Comparison of ENCODE assay signal across 9 cellular contexts in the genomic region with DNA sequence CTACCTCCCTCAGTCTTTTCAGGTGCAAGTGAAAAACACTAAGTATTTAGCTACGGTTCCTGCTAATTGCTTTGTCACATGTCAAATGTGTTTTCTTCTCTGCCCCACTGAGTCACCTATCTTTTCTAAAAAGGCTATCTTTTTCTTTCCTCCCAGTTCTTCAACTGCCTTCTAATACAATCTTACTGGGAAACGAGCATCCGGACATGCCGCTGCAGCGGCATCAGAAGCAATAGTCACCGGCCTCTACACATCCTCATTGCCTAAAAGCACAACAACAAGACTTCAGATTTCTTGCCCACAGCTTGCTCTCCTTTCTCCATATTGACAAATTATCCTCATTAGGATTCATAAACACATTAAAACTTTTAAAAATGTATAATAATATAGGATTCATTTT. TPM values are rescaled to one million over a fixed set of nuclear protein-coding genes. Genes with fewer than 3 reads are reported as not detected.
DNase-seq lines count a peak whose midpoint lies in the region; ATAC-seq and TF ChIP-seq lines count a peak whose summit lies in the region.
"Had no signal": no experiment of that assay in that cellular context is flagged by ENCODE, and none has a peak within 500 bp of the region (broad histone marks: within the 10 kb centered on the region; RNA-seq: fewer than 3 reads in every experiment).

No MANE protein-coding gene starts in this region.

- TF ChIP-seq POLR2A in gastroesophageal sphincter (IDR thresholded peaks at IDR 0.05), result no peak
- TF ChIP-seq POLR2A in spleen (IDR thresholded peaks at IDR 0.05), result no peak

- no peaks in the 10 kb centered on the region for H3K9me3 Mint-ChIP-seq in activated CD4-positive, alpha-beta T cell treated with anti-CD3 and anti-CD28 coated beads, Interleukin-2, amount 10 ng/mL, durations not matched to agents 7 days and 5 days
- H3K9me3 Mint-ChIP-seq: stimulated activated naive CD8-positive, alpha-beta T cell treated with anti-CD3 and anti-CD28 coated beads, Interleukin-15, Interleukin-2, amounts not matched to agents 100 ng/mL and 50 ng/mL, for 24 hours had no signal

- peak overlapping the region in 1 of 4 donors; percentile 96 for H3K27ac ChIP-seq in gastroesophageal sphincter
- H3K27ac ChIP-seq in spleen, result no peak overlapping the region

- H3K4me1 ChIP-seq in ES-I3 (ENCODE audit: insufficient read depth, low read length) (peaks cover 3% of the 10 kb centered on the region; the same call in 1 of the 2 replicates), gastroesophageal sphincter (peaks cover 0 to 71% (median 0%) of the 10 kb centered on the region in 3 donors), spleen (peaks cover 3 to 54% (median 26%) of the 10 kb centered on the region in 6 donors)

- no peaks in the 10 kb centered on the region for H3K27me3 ChIP-seq in gastroesophageal sphincter
- peaks cover 0 to 46% (median 7%) of the 10 kb centered on the region in 7 donors for H3K27me3 ChIP-seq in spleen (replicated peaks in 1 of 7)

- H3K9me3 ChIP-seq in ES-I3 (ENCODE audit: control insufficient read depth, insufficient read depth, low read length), result no peaks in the 10 kb centered on the region
- H3K9me3 ChIP-seq in gastroesophageal sphincter, result no peaks in the 10 kb centered on the region
- H3K9me3 ChIP-seq in spleen, result no peaks in the 10 kb centered on the region

- TF ChIP-seq EP300 in gastroesophageal sphincter (IDR thresholded peaks at IDR 0.05), result no peak

- DNase-seq in SK-N-DZ (ENCODE audit: low spot score), result peak; percentile 21
- DNase-seq in spleen, result no peak
- no peak for DNase-seq in activated CD4-positive, alpha-beta T cell treated with anti-CD3 and anti-CD28 coated beads, Interleukin-2, amount 10 ng/mL, durations not matched to agents 7 days and 5 days
- DNase-seq in CD1c-positive myeloid dendritic cell (ENCODE audit: extremely low spot score), result no peak
- no peak for DNase-seq in OCI-M2 (lab: John Stamatoyannopoulos, UW; ENCODE audit: unreplicated experiment)

- H3K9ac ChIP-seq in ES-I3 (ENCODE audit: low read depth, low read length), result peak overlapping the region; percentile 65; the same call in 1 of the 2 replicates

- TF ChIP-seq CTCF in gastroesophageal sphincter (IDR thresholded peaks at IDR 0.05), result no peak
- TF ChIP-seq CTCF in spleen (IDR thresholded peaks at IDR 0.05 in 8 of 11, conservative IDR thresholded peaks at IDR 0.05 in 3 of 11), result no peak

- ATAC-seq in gastroesophageal sphincter, result no peak
- ATAC-seq in GM18867 (IDR thresholded peaks at IDR 0.05; ENCODE audit: unreplicated experiment), result no peak

- intact Hi-C loops in spleen (cut with DNase I; ENCODE audit: low total_unique reads), result no loop called here

- H3K4me1 Mint-ChIP-seq in activated CD4-positive, alpha-beta T cell treated with anti-CD3 and anti-CD28 coated beads, Interleukin-2, amount 10 ng/mL, durations not matched to agents 7 days and 5 days, result peaks cover 12% of the 10 kb centered on the region

- POLR2A ChIA-PET in activated CD4-positive, alpha-beta T cell treated with anti-CD3 and anti-CD28 coated beads, Interleukin-2, amount 10 ng/mL, durations not matched to agents 7 days and 5 days (lab: Charles Lee), result no interaction called here

- peaks cover 29% of the 10 kb centered on the region for H3K27me3 Mint-ChIP-seq in activated CD4-positive, alpha-beta T cell treated with anti-CD3 and anti-CD28 coated beads, Interleukin-2, amount 10 ng/mL, durations not matched to agents 7 days and 5 days

- CTCF ChIA-PET in activated CD4-positive, alpha-beta T cell treated with anti-CD3 and anti-CD28 coated beads, Interleukin-2, amount 10 ng/mL, durations not matched to agents 7 days and 5 days (lab: Charles Lee), result interaction anchor here (0.9 kb wide), 1 partner anchor 11 kb away, joined by 4 read pairs; no protein-coding TSS in a partner anchor

- H3K36me3 Mint-ChIP-seq in activated CD4-positive, alpha-beta T cell treated with anti-CD3 and anti-CD28 coated beads, Interleukin-2, amount 10 ng/mL, durations not matched to agents 7 days and 5 days (ENCODE audit: low read depth), result no peaks in the 10 kb centered on the region

- H3K36me3 ChIP-seq in ES-I3 (ENCODE audit: insufficient read depth, low read length) (no peaks in the 10 kb centered on the region), gastroesophageal sphincter (no peaks in the 10 kb centered on the region), spleen (no peaks in the 10 kb centered on the region)

- no peak overlapping the region for H3K27ac Mint-ChIP-seq in activated CD4-positive, alpha-beta T cell treated with anti-CD3 and anti-CD28 coated beads, Interleukin-2, amount 10 ng/mL, durations not matched to agents 7 days and 5 days
- H3K27ac Mint-ChIP-seq: stimulated activated naive CD8-positive, alpha-beta T cell treated with anti-CD3 and anti-CD28 coated beads, Interleukin-15, Interleukin-2, amounts not matched to agents 100 ng/mL and 50 ng/mL, for 24 hours had no signal

- 7 to 16% methylated on average over 6 of the region's 6 CpGs for WGBS in gastroesophageal sphincter (ENCODE audit: low coverage in 1 of 2), 2 donors
- WGBS in spleen, 5 donors, result 3 to 6% (median 4%) methylated on average over 6 of the region's 6 CpGs

- no peak overlapping the region for H3K4me3 Mint-ChIP-seq in activated CD4-positive, alpha-beta T cell treated with anti-CD3 and anti-CD28 coated beads, Interleukin-2, amount 10 ng/mL, durations not matched to agents 7 days and 5 days
- H3K4me3 Mint-ChIP-seq: stimulated activated naive CD8-positive, alpha-beta T cell treated with anti-CD3 and anti-CD28 coated beads, Interleukin-15, Interleukin-2, amounts not matched to agents 100 ng/mL and 50 ng/mL, for 24 hours had no signal

- peak overlapping the region; percentile 83 to 88 for H3K4me3 ChIP-seq in gastroesophageal sphincter
- peak overlapping the region in 7 of 8 donors; percentile 66 to 88 (median 75) for H3K4me3 ChIP-seq in spleen

RNA-seq across cellular contexts. Expression of a gene that starts 1.2 kb away (rescaled TPM):
- polyA plus RNA-seq in SK-N-DZ (2014; cell fraction: cytosol; rRNA removed), result 1.8 and 2.1 TPM in 2 replicates
- polyA plus RNA-seq in SK-N-DZ (2014; cell fraction: nucleus; rRNA removed), result 2.2 and 2.8 TPM in 2 replicates
- total RNA-seq in gastroesophageal sphincter (100 to 1,000 TPM in 1 of 4 donors, 10 to 100 TPM in 3; 52.9 to 141 (median 56.5) TPM), spleen (1 to 10 TPM; 1.8 to 8.1 (median 4.3) TPM)
- polyA plus RNA-seq in spleen, result 1 to 10 TPM in 1 of 3 donors, under 1 TPM in 2; 0.24 to 1.1 (median 0.45) TPM
- under 1 TPM; 0.25 to 0.30 TPM for total RNA-seq in activated CD4-positive, alpha-beta T cell treated with anti-CD3 and anti-CD28 coated beads, Interleukin-2, amount 10 ng/mL, durations not matched to agents 7 days and 5 days

Comparison
In these comparisons a context has a peak if more than half of its experiments do, and no peak if none do; other contexts are left out.
1. RNA of a gene that starts 1.2 kb away (total RNA-seq): 52.9 to 141 TPM in gastroesophageal sphincter; 1.8 to 8.1 TPM in spleen and 0.25 to 0.30 TPM in activated CD4-positive, alpha-beta T cell treated with anti-CD3 and anti-CD28 coated beads, Interleukin-2, amount 10 ng/mL, durations not matched to agents 7 days and 5 days; every median in the first group is over 4 times any median in the second.